In the genomic region with DNA sequence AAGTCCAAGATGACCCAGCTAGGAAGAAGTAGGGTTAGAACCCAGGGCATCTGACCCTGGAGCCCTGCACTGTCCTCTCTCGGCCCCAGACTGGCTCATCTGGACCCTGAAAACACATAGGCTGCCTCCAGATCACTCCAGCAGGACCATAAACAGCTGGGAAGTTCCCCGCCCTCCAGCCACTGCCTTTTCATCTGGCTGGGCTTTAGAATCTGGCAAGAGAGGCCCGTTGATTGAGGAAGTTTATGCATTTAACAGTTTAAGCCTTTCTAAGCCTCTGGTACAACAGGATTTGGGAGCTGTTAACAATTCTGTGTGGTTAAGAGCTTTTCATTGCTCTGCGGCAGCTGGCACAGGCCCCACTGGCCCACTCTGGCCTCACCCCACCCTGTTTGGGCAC, we compare ENCODE assay signal across 20 cellular contexts.
DNase-seq lines count a peak whose midpoint lies in the region; FAIRE-seq and TF ChIP-seq lines count a peak whose summit lies in the region.
"Had no signal": no experiment of that assay in that cellular context is flagged by ENCODE, and none has a peak within 500 bp of the region (broad histone marks: within the 10 kb centered on the region; RNA-seq: fewer than 3 reads in every experiment).

No MANE protein-coding gene starts in this region.

- no peaks in the 10 kb centered on the region for H3K9me3 ChIP-seq in hepatocyte (ENCODE audit: low read depth)
- no peaks in the 10 kb centered on the region for H3K9me3 ChIP-seq in small intestine (ENCODE audit: control insufficient read depth, low read depth)
- H3K9me3 ChIP-seq: uterus had no signal

- peak overlapping the region; percentile 4 for H3K4me2 ChIP-seq in hepatocyte

- H3K27ac ChIP-seq in hepatocyte (no peak overlapping the region), small intestine (ENCODE audit: low read depth in 1 of 2, low read length in 1 of 2) (peak overlapping the region in 1 of 2 donors; percentile 30)
- H3K27ac ChIP-seq: parathyroid adenoma had no signal

- H3K4me3 Mint-ChIP-seq in brain, result no peak overlapping the region
- H3K4me3 Mint-ChIP-seq: activated naive CD8-positive, alpha-beta T cell treated with anti-CD3 and anti-CD28 coated beads for 36 hours; activated T-cell treated with anti-CD3 and anti-CD28 coated beads, Interleukin-2, amount 50 U/mL, for 72 hours had no signal

- no peak for FAIRE-seq in small intestine (lab: Jason Lieb, UNC)
- FAIRE-seq: D721Med, islet of Langerhans had no signal

- H3K4me1 ChIP-seq in hepatocyte (ENCODE audit: insufficient read depth) (peaks cover 14% of the 10 kb centered on the region), small intestine (ENCODE audit: control insufficient read depth in 2 of 2, insufficient read depth in 1 of 2, low read depth in 1 of 2, low read length in 1 of 2) (peaks cover 0 to 8% of the 10 kb centered on the region in 2 donors)
- H3K4me1 ChIP-seq: uterus had no signal

- no peaks in the 10 kb centered on the region for H3K79me2 ChIP-seq in hepatocyte
- H3K79me2 ChIP-seq: parathyroid adenoma had no signal

- no peak for TF ChIP-seq CTCF in brain (conservative IDR thresholded peaks at IDR 0.05)
- TF ChIP-seq CTCF in hepatocyte (IDR thresholded peaks at IDR 0.05; ENCODE audit: poor library complexity), result no peak

- H3K4me1 Mint-ChIP-seq in brain, result peaks cover 99% of the 10 kb centered on the region
- H3K4me1 Mint-ChIP-seq: activated naive CD8-positive, alpha-beta T cell treated with anti-CD3 and anti-CD28 coated beads for 36 hours had no signal

- no peaks in the 10 kb centered on the region for H3K36me3 Mint-ChIP-seq in brain
- H3K36me3 Mint-ChIP-seq: activated naive CD8-positive, alpha-beta T cell treated with anti-CD3 and anti-CD28 coated beads for 36 hours had no signal

- peak overlapping the region in 4 of 5 experiments; percentile 48 to 69 (median 64) for H3K27ac Mint-ChIP-seq in brain
- H3K27ac Mint-ChIP-seq: activated naive CD8-positive, alpha-beta T cell treated with anti-CD3 and anti-CD28 coated beads for 36 hours; activated T-cell treated with anti-CD3 and anti-CD28 coated beads, Interleukin-2, amount 50 U/mL, for 72 hours had no signal

- H4K20me1 ChIP-seq in hepatocyte (ENCODE audit: insufficient read depth, poor library complexity, severe bottlenecking), result no peaks in the 10 kb centered on the region

- H3K36me3 ChIP-seq in hepatocyte (replicated peaks; ENCODE audit: insufficient read depth, low read depth), result no peaks in the 10 kb centered on the region
- H3K36me3 ChIP-seq in small intestine (ENCODE audit: control insufficient read depth in 2 of 2, insufficient read depth in 2 of 2, low read length in 2 of 2), result peaks cover 0 to 2% of the 10 kb centered on the region in 2 donors
- H3K36me3 ChIP-seq: uterus had no signal

- no peaks in the 10 kb centered on the region for H3K9me2 ChIP-seq in hepatocyte (replicated peaks; ENCODE audit: insufficient read depth)

- H3K27me3 ChIP-seq in hepatocyte, result peaks cover 2% of the 10 kb centered on the region
- H3K27me3 ChIP-seq in small intestine (ENCODE audit: control insufficient read depth in 2 of 2, insufficient read depth in 2 of 2, low read length in 2 of 2), result no peaks in the 10 kb centered on the region
- H3K27me3 ChIP-seq: uterus had no signal

- DNase-seq in GM04504 (ENCODE audit: low read depth) (peak; percentile 10), hepatocyte (ENCODE audit: low spot score) (peak; percentile 46), small intestine (peak; percentile 41), superior temporal gyrus (ENCODE audit: extremely low spot score) (no peak), amygdala (lab: John Stamatoyannopoulos, UW) (no peak), occipital lobe (lab: John Stamatoyannopoulos, UW) (no peak), NCI-H748 (lab: John Stamatoyannopoulos, UW; ENCODE audit: unreplicated experiment) (no peak)
- DNase-seq: activated CD4-positive, alpha-beta T cell treated with anti-CD3 and anti-CD28 coated beads, Interleukin-2, amount 50 U/mL, for 48 hours; activated naive CD8-positive, alpha-beta T cell treated with anti-CD3 and anti-CD28 coated beads for 36 hours; activated T-cell treated with anti-CD3 and anti-CD28 coated beads, Interleukin-2, amount 50 U/mL, for 72 hours; caudate nucleus; Kasumi-1; NCI-H1417 treated with DMSO at 0.1 percent for 48 hours; NCI-H446; stimulated activated naive CD4-positive, alpha-beta T cell treated with Interleukin-2 at 50 U/mL for 16 hours; uterus had no signal

- 30% methylated on average over 4 of the region's 4 CpGs for WGBS in hepatocyte (ENCODE audit: low lambda C conversion rate, missing lambda C conversion rate)
- 22 to 23% (median 23%) methylated on average over 4 of the region's 4 CpGs for WGBS in small intestine, 3 donors

- no peaks in the 10 kb centered on the region for H3K9me3 Mint-ChIP-seq in brain
- H3K9me3 Mint-ChIP-seq: activated naive CD8-positive, alpha-beta T cell treated with anti-CD3 and anti-CD28 coated beads for 36 hours; activated T-cell treated with anti-CD3 and anti-CD28 coated beads, Interleukin-2, amount 50 U/mL, for 72 hours had no signal

- H2AFZ ChIP-seq in hepatocyte, result no peak overlapping the region
- H2AFZ ChIP-seq: parathyroid adenoma had no signal

- no peak overlapping the region for H3K4me3 ChIP-seq in hepatocyte
- H3K4me3 ChIP-seq in small intestine (ENCODE audit: low read depth in 1 of 2, low read length in 2 of 2), result no peak overlapping the region
- H3K4me3 ChIP-seq: uterus had no signal

- peaks cover 9% of the 10 kb centered on the region for H3K27me3 Mint-ChIP-seq in brain
- H3K27me3 Mint-ChIP-seq: activated naive CD8-positive, alpha-beta T cell treated with anti-CD3 and anti-CD28 coated beads for 36 hours had no signal

Comparison
In these comparisons a context has a peak if more than half of its experiments do, and no peak if none do; other contexts are left out.
1. DNase-seq: peak in GM04504 (single experiment), hepatocyte (single experiment) and small intestine (single experiment); none in superior temporal gyrus (single experiment), amygdala (0 of 56), occipital lobe (single experiment) and NCI-H748 (single experiment).